9 cellular contexts compared by ENCODE assay signal in the genomic region with DNA sequence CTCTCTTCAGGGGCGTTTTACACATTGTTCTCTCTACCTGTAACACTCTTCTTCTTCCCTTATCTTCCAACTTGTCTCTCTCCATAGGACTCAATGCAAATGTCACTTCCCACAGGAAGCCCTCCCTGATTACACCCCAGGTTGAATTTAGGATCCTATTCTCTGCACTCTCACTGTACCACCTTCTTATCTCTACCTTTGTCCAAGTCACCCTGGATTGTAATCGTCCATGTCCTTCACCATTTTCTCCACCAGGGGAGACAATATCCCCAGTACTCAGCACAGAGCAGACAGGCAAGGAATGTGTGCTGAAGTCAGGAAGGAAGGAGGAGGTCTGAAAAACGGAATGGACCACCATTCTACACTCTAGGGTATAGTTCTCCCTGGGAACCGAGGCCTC. TPM values are rescaled to one million over a fixed set of nuclear protein-coding genes. Genes with fewer than 3 reads are reported as not detected.
DNase-seq lines count a peak whose midpoint lies in the region; ATAC-seq, FAIRE-seq and TF ChIP-seq lines count a peak whose summit lies in the region.
"Had no signal": no experiment of that assay in that cellular context is flagged by ENCODE, and none has a peak within 500 bp of the region (broad histone marks: within the 10 kb centered on the region; RNA-seq: fewer than 3 reads in every experiment).

No MANE protein-coding gene starts in this region.

- TF ChIP-seq CTCF in DND-41 (IDR thresholded peaks at IDR 0.05; ENCODE audit: borderline replicate concordance, extremely low read depth, low read length, poor library complexity, severe bottlenecking) (peak; percentile 56), astrocyte of the spinal cord (IDR thresholded peaks at IDR 0.05; ENCODE audit: low read depth, low read length) (peak; percentile 35), HepG2 (CRISPR knock-in tag; IDR thresholded peaks at IDR 0.05) (peak; percentile 56)

- TF ChIP-seq POLR2A in HepG2 (IDR thresholded peaks at IDR 0.05; ENCODE audit: insufficient read depth in 1 of 2, low read depth in 2 of 2, low read length in 2 of 2), result no peak

- no peaks in the 10 kb centered on the region for H3K79me2 ChIP-seq in DND-41 (ENCODE audit: insufficient read depth, low read length)
- H3K79me2 ChIP-seq in HepG2 (ENCODE audit: insufficient read depth, low read length), result no peaks in the 10 kb centered on the region

- H3K4me3 ChIP-seq in DND-41 (ENCODE audit: low read depth in 1 of 2, low read length in 2 of 2) (no peak overlapping the region), astrocyte of the spinal cord (ENCODE audit: low read depth, low read length) (no peak overlapping the region), HepG2 (replicated peaks in 1 of 3; ENCODE audit: insufficient read depth in 1 of 3, low read depth in 2 of 3, low read length in 3 of 3) (no peak overlapping the region)

- peak; percentile 53; the same call in 1 of the 3 replicates for ATAC-seq in DND-41 (ENCODE audit: insufficient read depth, low read depth)
- ATAC-seq in HepG2, result peak; percentile 92
- ATAC-seq in activated naive CD4-positive, alpha-beta T cell treated with anti-CD3 and anti-CD28 coated beads, Interleukin-2, amount 50 U/mL, for 72 hours, result no peak

- H3K4me2 ChIP-seq in DND-41 (ENCODE audit: insufficient read depth, low read length) (no peak overlapping the region), HepG2 (ENCODE audit: low read depth, low read length) (no peak overlapping the region)

- peak; percentile 80 for FAIRE-seq in HepG2 (lab: Jason Lieb, UNC)

- intact Hi-C loops in HepG2 (cut with micrococcal nuclease; ENCODE audit: unreplicated experiment), result no loop called here

- H2AFZ ChIP-seq in DND-41 (ENCODE audit: low read depth, low read length) (no peak overlapping the region), HepG2 (ENCODE audit: low read length) (no peak overlapping the region)

- H3K9ac ChIP-seq in DND-41 (ENCODE audit: low read depth, low read length) (no peak overlapping the region), HepG2 (ENCODE audit: insufficient read depth, low read depth, low read length) (no peak overlapping the region)

- TF ChIP-seq RAD21 in HepG2 (CRISPR knock-in tag; IDR thresholded peaks at IDR 0.05), result no peak

- 1% methylated on average over 4 of the region's 4 CpGs for WGBS in HepG2 (ENCODE audit: low lambda C conversion rate)

- CTCF ChIA-PET in HepG2 (lab: Yijun Ruan, JAX; ENCODE audit: low intra/inter-chr PET ratio, low total read pairs), result no interaction called here

- H3K36me3 ChIP-seq in DND-41 (ENCODE audit: insufficient read depth, low read length), result no peaks in the 10 kb centered on the region
- H3K36me3 ChIP-seq in HepG2 (replicated peaks in 1 of 2; ENCODE audit: control insufficient read depth in 1 of 2, insufficient read depth in 2 of 2, low read length in 2 of 2), result no peaks in the 10 kb centered on the region

- TF ChIP-seq EP300 in HepG2 (IDR thresholded peaks at IDR 0.05; ENCODE audit: low read depth in 2 of 2, low read length in 2 of 2) (no peak), HepG2 (CRISPR knock-in tag; IDR thresholded peaks at IDR 0.05; ENCODE audit: borderline replicate concordance) (no peak)

- peaks cover 6 to 11% of the 10 kb centered on the region in 2 donors for H3K9me3 Mint-ChIP-seq in activated naive CD4-positive, alpha-beta T cell treated with anti-CD3 and anti-CD28 coated beads, Interleukin-2, amount 50 U/mL, for 72 hours

- no peaks in the 10 kb centered on the region for H3K4me1 ChIP-seq in DND-41 (ENCODE audit: insufficient read depth, low read length)
- H3K4me1 ChIP-seq in HepG2 (ENCODE audit: insufficient read depth, low read length), result no peaks in the 10 kb centered on the region

- BruUV-seq in HepG2 (replicated peaks; lab: Mats Ljungman, UMichigan), result no TSS peak

- H3K9me3 ChIP-seq in DND-41 (ENCODE audit: insufficient read depth, low read length, severe bottlenecking), result no peaks in the 10 kb centered on the region
- H3K9me3 ChIP-seq in HepG2 (ENCODE audit: low read length), result no peaks in the 10 kb centered on the region

- no peaks in the 10 kb centered on the region for H3K27me3 ChIP-seq in DND-41 (ENCODE audit: insufficient read depth, low read length, poor library complexity)
- H3K27me3 ChIP-seq in HepG2 (ENCODE audit: control insufficient read depth in 1 of 2, insufficient read depth in 2 of 2, low read length in 2 of 2), result peaks cover 0 to 14% of the 10 kb centered on the region in 2 experiments; a peak in 4 of 5 replicates

- H3K36me3 Mint-ChIP-seq in activated naive CD4-positive, alpha-beta T cell treated with anti-CD3 and anti-CD28 coated beads, Interleukin-2, amount 50 U/mL, for 72 hours, result peaks cover 7% of the 10 kb centered on the region in 2 donors

- no peak overlapping the region for H3K27ac ChIP-seq in DND-41 (ENCODE audit: low read length)
- H3K27ac ChIP-seq in HepG2 (ENCODE audit: extremely low read length, insufficient read depth, low read length), result no peak overlapping the region

- in situ Hi-C loops in astrocyte of the spinal cord (cut with HindIII; ENCODE audit: low sequenced_read_pairs), result no loop called here
- in situ Hi-C loops in HepG2 (cut with HindIII; ENCODE audit: extremely low pct_ligation_motif_present, low pct_unique_long_range_greater_than_20kb), result no loop called here

- no peak for DNase-seq in DND-41
- peak; percentile 44 for DNase-seq in HT-29 (ENCODE audit: low spot score)
- no peak for DNase-seq in astrocyte of the spinal cord (ENCODE audit: low read depth, low spot score)
- DNase-seq in HepG2 (ENCODE audit: low spot score), result peak; percentile 43
- no peak for DNase-seq in activated naive CD4-positive, alpha-beta T cell treated with anti-CD3 and anti-CD28 coated beads, Interleukin-2, amount 50 U/mL, for 72 hours (ENCODE audit: low spot score in 2 of 2)
- DNase-seq in SHP77 treated with DMSO at 0.1 percent for 48 hours (lab: John Stamatoyannopoulos, UW), result no peak
- no peak for DNase-seq in activated T-cell treated with anti-CD3 and anti-CD28 coated beads, Interleukin-2, amount 50 U/mL, for 1 hour
- DNase-seq in DMS53 (lab: John Stamatoyannopoulos, UW), result no peak
- DNase-seq: caudate nucleus had no signal

- H3K27ac Mint-ChIP-seq in activated naive CD4-positive, alpha-beta T cell treated with anti-CD3 and anti-CD28 coated beads, Interleukin-2, amount 50 U/mL, for 72 hours, result peak overlapping the region in 1 of 2 donors; percentile 3

- POLR2A ChIA-PET in HepG2 (lab: Yijun Ruan, JAX), result no interaction called here

- H4K20me1 ChIP-seq in DND-41 (ENCODE audit: insufficient read depth, low read length) (no peaks in the 10 kb centered on the region), HepG2 (ENCODE audit: insufficient read depth, low read length) (no peaks in the 10 kb centered on the region)

TF ChIP-seq in HepG2, 621 proteins besides CTCF, POLR2A, EP300 and RAD21:
- TF ChIP-seq, protein P1, sequence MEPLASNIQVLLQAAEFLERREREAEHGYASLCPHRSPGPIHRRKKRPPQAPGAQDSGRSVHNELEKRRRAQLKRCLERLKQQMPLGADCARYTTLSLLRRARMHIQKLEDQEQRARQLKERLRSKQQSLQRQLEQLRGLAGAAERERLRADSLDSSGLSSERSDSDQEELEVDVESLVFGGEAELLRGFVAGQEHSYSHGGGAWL (CRISPR knock-in tag; IDR thresholded peaks at IDR 0.05), result no peak
- TF ChIP-seq SMC3 (IDR thresholded peaks at IDR 0.05; ENCODE audit: low read length) (peak; percentile 27; the same call in 1 of the 2 replicates), STAG1 (CRISPR knock-in tag; IDR thresholded peaks at IDR 0.05) (peak; percentile 46), ZFP36L2 (CRISPR knock-in tag; IDR thresholded peaks at IDR 0.05) (no peak), TEAD3 (CRISPR knock-in tag; optimal IDR thresholded peaks at IDR 0.05; ENCODE audit: borderline replicate concordance) (peak; percentile 24), XRCC5 (optimal IDR thresholded peaks at IDR 0.05; ENCODE audit: low read length) (peak; percentile 30)

RNA-seq across cellular contexts. Expression of a gene that starts 14.1 kb away (rescaled TPM):
- total RNA-seq in HT-29 (2014; rRNA removed; shearing (Covaris generic)), result not detected in 2 replicates
- total RNA-seq in HepG2 (2016; rRNA removed; fragmentation: Illumina TruSeq; extraction: Trizol), result not detected in 2 replicates
- total RNA-seq in HepG2 (2016; cell fraction: cytosol; rRNA removed; fragmentation: Illumina TruSeq; extraction: Trizol; ENCODE audit: low read depth), result not detected in 2 replicates
- total RNA-seq in HepG2 (2016; cell fraction: insoluble cytoplasmic fraction; rRNA removed; fragmentation: Illumina TruSeq; extraction: Trizol), result not detected in 2 replicates
- not detected in 2 replicates for total RNA-seq in HepG2 (2016; cell fraction: membrane; rRNA removed; fragmentation: Illumina TruSeq; extraction: Trizol)
- not detected in 2 replicates for total RNA-seq in HepG2 (2016; cell fraction: nucleus; rRNA removed; fragmentation: Illumina TruSeq; extraction: Trizol)
- not detected in 2 replicates for polyA plus RNA-seq in HepG2 (2011; rRNA removed)
- not detected in 2 replicates for polyA plus RNA-seq in HepG2 (2011; cell fraction: cytosol; rRNA removed)
- polyA plus RNA-seq in HepG2 (2011; cell fraction: nucleus; rRNA removed), result not detected in 2 replicates
- not detected in 2 replicates for polyA plus RNA-seq in HepG2 (2012)
- polyA plus RNA-seq in HepG2 (2016; cell fraction: cytosol; fragmentation: Illumina TruSeq; extraction: Trizol; ENCODE audit: low read depth), result not detected in 2 replicates
- polyA plus RNA-seq in HepG2 (2016; cell fraction: insoluble cytoplasmic fraction; fragmentation: Illumina TruSeq; extraction: Trizol; ENCODE audit: low read depth), result not detected in 2 replicates
- polyA plus RNA-seq in HepG2 (2016; cell fraction: membrane; fragmentation: Illumina TruSeq; extraction: Trizol; ENCODE audit: low read depth), result not detected in 2 replicates
- polyA plus RNA-seq in HepG2 (2016; cell fraction: nucleus; fragmentation: Illumina TruSeq; extraction: Trizol; ENCODE audit: insufficient read depth, low read depth), result not detected in 2 replicates
- polyA minus RNA-seq in HepG2 (2011; rRNA and poly(A)+ RNA removed; ENCODE audit: low replicate concordance), result not detected in 2 replicates
- not detected in 2 replicates for polyA minus RNA-seq in HepG2 (2011; cell fraction: cytosol; rRNA and poly(A)+ RNA removed)
- polyA minus RNA-seq in HepG2 (2011; cell fraction: nucleus; rRNA and poly(A)+ RNA removed), result not detected in 2 replicates
- total RNA-seq in activated naive CD4-positive, alpha-beta T cell treated with anti-CD3 and anti-CD28 coated beads, Interleukin-2, amount 50 U/mL, for 72 hours, result not detected

Comparison
In these comparisons a context has a peak if more than half of its experiments do, and no peak if none do; other contexts are left out.
1. ATAC-seq: peak in DND-41 (single experiment) and HepG2 (single experiment); none in activated naive CD4-positive, alpha-beta T cell treated with anti-CD3 and anti-CD28 coated beads, Interleukin-2, amount 50 U/mL, for 72 hours (0 of 2).
2. DNase-seq: peak in HT-29 (single experiment) and HepG2 (single experiment); none in DND-41 (single experiment), astrocyte of the spinal cord (single experiment), activated naive CD4-positive, alpha-beta T cell treated with anti-CD3 and anti-CD28 coated beads, Interleukin-2, amount 50 U/mL, for 72 hours (0 of 2), SHP77 treated with DMSO at 0.1 percent for 48 hours (single experiment), activated T-cell treated with anti-CD3 and anti-CD28 coated beads, Interleukin-2, amount 50 U/mL, for 1 hour (single experiment) and DMS53 (single experiment).
3. Peak in every context shown above with its lines, with median percentiles within 50 percentile points of each other: CTCF ChIP-seq.